ENCODE assay signal across 10 cellular contexts in the genomic region with DNA sequence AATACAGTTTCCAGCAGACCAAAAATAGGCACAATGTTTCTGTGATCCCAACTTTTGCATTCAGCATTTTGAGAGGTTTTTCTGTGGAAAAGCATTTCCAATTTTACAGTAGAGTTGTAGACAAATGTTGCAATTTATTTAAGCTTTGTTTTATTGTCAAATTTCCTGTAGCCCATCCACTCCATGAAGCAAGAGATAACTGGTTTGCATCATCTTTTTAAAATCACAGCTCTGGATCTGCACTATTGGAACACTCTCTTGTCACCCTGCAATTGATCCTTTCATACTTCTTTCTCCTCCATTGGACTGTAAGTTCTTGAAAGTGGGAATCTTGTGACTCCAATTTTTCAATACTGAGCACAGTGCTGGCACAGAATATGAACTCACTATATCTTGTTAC.
DNase-seq lines count a peak whose midpoint lies in the region; ATAC-seq, FAIRE-seq and TF ChIP-seq lines count a peak whose summit lies in the region.
"Had no signal": no experiment of that assay in that cellular context is flagged by ENCODE, and none has a peak within 500 bp of the region (broad histone marks: within the 10 kb centered on the region; RNA-seq: fewer than 3 reads in every experiment).

No MANE protein-coding gene starts in this region.

- POLR2A ChIA-PET in naive thymus-derived CD4-positive, alpha-beta T cell (lab: Charles Lee), result interaction anchor here (0.6 to 5.1 kb wide), 9 partner anchors 10 to 181 kb away, joined by 3 to 51 read pairs (median 4); partner anchors contain the start of gene MAML2

- H3K36me3 Mint-ChIP-seq in activated naive CD8-positive, alpha-beta T cell, result peaks cover 13% of the 10 kb centered on the region
- peaks cover 5 to 17% (median 9%) of the 10 kb centered on the region in 5 donors for H3K36me3 Mint-ChIP-seq in naive thymus-derived CD4-positive, alpha-beta T cell

- no peaks in the 10 kb centered on the region for H3K27me3 ChIP-seq in BLaER1 treated with 17β-estradiol and CSF1 and Interleukin-3, amounts not matched to agents 10 nM and 100 nM
- H3K27me3 ChIP-seq in naive thymus-derived CD4-positive, alpha-beta T cell (ENCODE audit: control insufficient read depth in 2 of 2, insufficient read depth in 2 of 2, low read length in 2 of 2), result no peaks in the 10 kb centered on the region
- H3K27me3 ChIP-seq: SJCRH30 had no signal

- no peak for ATAC-seq in naive thymus-derived CD4-positive, alpha-beta T cell
- ATAC-seq in HG03196 (IDR thresholded peaks at IDR 0.05; ENCODE audit: unreplicated experiment), result no peak

- H3K27ac ChIP-seq in BLaER1 treated with 17β-estradiol and CSF1 and Interleukin-3, amounts not matched to agents 10 nM and 100 nM, result peak overlapping the region; percentile 70 to 92 (median 85); a peak in 21 of 22 replicates
- H3K27ac ChIP-seq in naive thymus-derived CD4-positive, alpha-beta T cell (ENCODE audit: low read depth, low read length), result peak overlapping the region; percentile 77
- H3K27ac ChIP-seq: SJCRH30 had no signal

- peak overlapping the region; percentile 98 for H3K27ac Mint-ChIP-seq in activated naive CD8-positive, alpha-beta T cell
- H3K27ac Mint-ChIP-seq in naive thymus-derived CD4-positive, alpha-beta T cell, result peak overlapping the region; percentile 93 to 100 (median 98)

- intact Hi-C loops in naive thymus-derived CD4-positive, alpha-beta T cell (cut with micrococcal nuclease), result loop anchor here (5.0 to 10.0 kb wide), 3 partner anchors 465 to 1105 kb away; partner anchors contain the start of gene CEP57 (in 1 of the 2)

- H3K27me3 Mint-ChIP-seq in activated naive CD8-positive, alpha-beta T cell, result no peaks in the 10 kb centered on the region
- no peaks in the 10 kb centered on the region for H3K27me3 Mint-ChIP-seq in naive thymus-derived CD4-positive, alpha-beta T cell

- no peak for TF ChIP-seq POLR2A in GM12892 (IDR thresholded peaks at IDR 0.05; ENCODE audit: low read depth, low read length)

- H4K20me1 ChIP-seq in BLaER1 treated with 17β-estradiol and CSF1 and Interleukin-3, amounts not matched to agents 10 nM and 100 nM, result peaks cover 0 to 23% (median 0%) of the 10 kb centered on the region in 11 experiments; a peak in 1 of 22 replicates

- H3K4me2 ChIP-seq in BLaER1 treated with 17β-estradiol and CSF1 and Interleukin-3, amounts not matched to agents 10 nM and 100 nM, result peak overlapping the region; percentile 74 to 95 (median 89)

- peak overlapping the region; percentile 27 to 72 (median 64); a peak in 19 of 22 replicates for H3K9ac ChIP-seq in BLaER1 treated with 17β-estradiol and CSF1 and Interleukin-3, amounts not matched to agents 10 nM and 100 nM

- DNase-seq in GM12892 (ENCODE audit: insufficient read length), result no peak
- no peak for DNase-seq in naive thymus-derived CD4-positive, alpha-beta T cell
- no peak for DNase-seq in stimulated activated naive CD4-positive, alpha-beta T cell treated with Interleukin-2 at 50 U/mL for 16 hours (lab: John Stamatoyannopoulos, UW)
- no peak for DNase-seq in ecto neural progenitor cell (ENCODE audit: low spot score)
- DNase-seq in NCI-H345 (lab: John Stamatoyannopoulos, UW), result no peak
- DNase-seq: activated CD4-positive, alpha-beta T cell treated with anti-CD3 and anti-CD28 coated beads for 48 hours; SJCRH30 had no signal

- peak overlapping the region; percentile 73 for H3K4me3 Mint-ChIP-seq in activated naive CD8-positive, alpha-beta T cell
- peak overlapping the region; percentile 4 to 84 (median 74) for H3K4me3 Mint-ChIP-seq in naive thymus-derived CD4-positive, alpha-beta T cell

- peak; percentile 62 for FAIRE-seq in GM12892 (lab: Jason Lieb, UNC)

- H3K4me1 ChIP-seq in BLaER1 treated with 17β-estradiol and CSF1 and Interleukin-3, amounts not matched to agents 10 nM and 100 nM, result peaks cover 77 to 99% (median 83%) of the 10 kb centered on the region in 10 experiments
- peaks cover 77 to 96% of the 10 kb centered on the region in 2 donors for H3K4me1 ChIP-seq in naive thymus-derived CD4-positive, alpha-beta T cell (ENCODE audit: control insufficient read depth in 2 of 2, insufficient read depth in 2 of 2, low read length in 2 of 2)
- H3K4me1 ChIP-seq: SJCRH30 had no signal

- H3K9me3 Mint-ChIP-seq in activated naive CD8-positive, alpha-beta T cell (ENCODE audit: low read depth), result no peaks in the 10 kb centered on the region
- H3K9me3 Mint-ChIP-seq in naive thymus-derived CD4-positive, alpha-beta T cell, result peaks cover 0 to under 1% (median 0%) of the 10 kb centered on the region in 11 donors

- CTCF ChIA-PET in naive thymus-derived CD4-positive, alpha-beta T cell (lab: Charles Lee), result interaction anchor here (1.3 to 2.7 kb wide), 3 partner anchors 12 to 86 kb away, joined by 3 to 15 read pairs (median 4); partner anchors contain the start of gene MAML2

- peak overlapping the region in 3 of 10 experiments; percentile 0 to 25 (median 12); a peak in 3 of 20 replicates for H3K4me3 ChIP-seq in BLaER1 treated with 17β-estradiol and CSF1 and Interleukin-3, amounts not matched to agents 10 nM and 100 nM
- peak overlapping the region; percentile 9 for H3K4me3 ChIP-seq in naive thymus-derived CD4-positive, alpha-beta T cell (ENCODE audit: low read length)
- H3K4me3 ChIP-seq: SJCRH30 had no signal

- H3K9me3 ChIP-seq in BLaER1 treated with 17β-estradiol and CSF1 and Interleukin-3, amounts not matched to agents 10 nM and 100 nM (replicated peaks in 1 of 11), result peaks cover 0 to 7% (median 0%) of the 10 kb centered on the region in 11 experiments; a peak in 4 of 22 replicates
- H3K9me3 ChIP-seq in naive thymus-derived CD4-positive, alpha-beta T cell (ENCODE audit: control insufficient read depth in 2 of 3, low read length in 3 of 3), result no peaks in the 10 kb centered on the region
- H3K9me3 ChIP-seq: SJCRH30 had no signal

- peaks cover 0 to 13% (median 0%) of the 10 kb centered on the region in 11 experiments; a peak in 4 of 22 replicates for H3K36me3 ChIP-seq in BLaER1 treated with 17β-estradiol and CSF1 and Interleukin-3, amounts not matched to agents 10 nM and 100 nM
- H3K36me3 ChIP-seq in naive thymus-derived CD4-positive, alpha-beta T cell (ENCODE audit: control insufficient read depth in 2 of 3, insufficient read depth in 3 of 3, low read length in 3 of 3), result no peaks in the 10 kb centered on the region
- H3K36me3 ChIP-seq: SJCRH30 had no signal

- H3K4me1 Mint-ChIP-seq in activated naive CD8-positive, alpha-beta T cell (ENCODE audit: low read depth), result peaks cover 96% of the 10 kb centered on the region
- peaks cover 63 to 100% (median 97%) of the 10 kb centered on the region in 7 donors for H3K4me1 Mint-ChIP-seq in naive thymus-derived CD4-positive, alpha-beta T cell
